In the genomic region with DNA sequence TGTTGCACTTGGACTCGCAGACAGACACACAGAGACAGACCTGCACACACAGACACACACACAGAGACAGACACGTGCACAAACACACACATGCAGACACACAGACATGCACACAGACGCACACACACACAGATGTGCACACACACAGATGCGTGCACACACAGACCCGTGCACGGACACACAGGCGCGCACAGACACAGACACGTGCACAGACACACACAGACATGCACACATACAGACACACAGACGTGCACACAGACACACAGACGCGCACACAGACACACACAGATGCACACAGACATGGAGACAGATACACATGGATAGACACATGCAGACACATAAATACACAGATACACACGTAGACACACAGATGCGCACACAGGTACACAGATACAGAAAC, we compare ENCODE assay signal across 1 cellular context.
A peak's percentile ranks its signal among the peaks of the same experiment; 100 is the strongest.
TF ChIP-seq lines count a peak whose summit lies in the region.

No MANE protein-coding gene starts in this region.

TF ChIP-seq in HepG2, 621 proteins besides CTCF, POLR2A, EP300 and RAD21:
- TF ChIP-seq ZNF530 (CRISPR knock-in tag; IDR thresholded peaks at IDR 0.05; ENCODE audit: low read depth) (no peak), NFE2L1 (CRISPR knock-in tag; IDR thresholded peaks at IDR 0.05; ENCODE audit: borderline replicate concordance) (no peak), JARID2 (CRISPR knock-in tag; IDR thresholded peaks at IDR 0.05; ENCODE audit: insufficient replicate concordance) (no peak), KLF15 (CRISPR knock-in tag; IDR thresholded peaks at IDR 0.05; ENCODE audit: borderline replicate concordance) (no peak)
- TF ChIP-seq, protein P1, sequence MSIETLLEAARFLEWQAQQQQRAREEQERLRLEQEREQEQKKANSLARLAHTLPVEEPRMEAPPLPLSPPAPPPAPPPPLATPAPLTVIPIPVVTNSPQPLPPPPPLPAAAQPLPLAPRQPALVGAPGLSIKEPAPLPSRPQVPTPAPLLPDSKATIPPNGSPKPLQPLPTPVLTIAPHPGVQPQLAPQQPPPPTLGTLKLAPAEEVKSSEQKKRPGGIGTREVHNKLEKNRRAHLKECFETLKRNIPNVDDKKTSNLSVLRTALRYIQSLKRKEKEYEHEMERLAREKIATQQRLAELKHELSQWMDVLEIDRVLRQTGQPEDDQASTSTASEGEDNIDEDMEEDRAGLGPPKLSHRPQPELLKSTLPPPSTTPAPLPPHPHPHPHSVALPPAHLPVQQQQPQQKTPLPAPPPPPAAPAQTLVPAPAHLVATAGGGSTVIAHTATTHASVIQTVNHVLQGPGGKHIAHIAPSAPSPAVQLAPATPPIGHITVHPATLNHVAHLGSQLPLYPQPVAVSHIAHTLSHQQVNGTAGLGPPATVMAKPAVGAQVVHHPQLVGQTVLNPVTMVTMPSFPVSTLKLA (IDR thresholded peaks at IDR 0.05): peak; percentile 25
- TF ChIP-seq, protein P2, sequence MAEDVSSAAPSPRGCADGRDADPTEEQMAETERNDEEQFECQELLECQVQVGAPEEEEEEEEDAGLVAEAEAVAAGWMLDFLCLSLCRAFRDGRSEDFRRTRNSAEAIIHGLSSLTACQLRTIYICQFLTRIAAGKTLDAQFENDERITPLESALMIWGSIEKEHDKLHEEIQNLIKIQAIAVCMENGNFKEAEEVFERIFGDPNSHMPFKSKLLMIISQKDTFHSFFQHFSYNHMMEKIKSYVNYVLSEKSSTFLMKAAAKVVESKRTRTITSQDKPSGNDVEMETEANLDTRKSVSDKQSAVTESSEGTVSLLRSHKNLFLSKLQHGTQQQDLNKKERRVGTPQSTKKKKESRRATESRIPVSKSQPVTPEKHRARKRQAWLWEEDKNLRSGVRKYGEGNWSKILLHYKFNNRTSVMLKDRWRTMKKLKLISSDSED (CRISPR knock-in tag; IDR thresholded peaks at IDR 0.05): 0 out of 2 replicates have a peak, but pooled peaks have one; percentile 51
- TF ChIP-seq, protein P3, sequence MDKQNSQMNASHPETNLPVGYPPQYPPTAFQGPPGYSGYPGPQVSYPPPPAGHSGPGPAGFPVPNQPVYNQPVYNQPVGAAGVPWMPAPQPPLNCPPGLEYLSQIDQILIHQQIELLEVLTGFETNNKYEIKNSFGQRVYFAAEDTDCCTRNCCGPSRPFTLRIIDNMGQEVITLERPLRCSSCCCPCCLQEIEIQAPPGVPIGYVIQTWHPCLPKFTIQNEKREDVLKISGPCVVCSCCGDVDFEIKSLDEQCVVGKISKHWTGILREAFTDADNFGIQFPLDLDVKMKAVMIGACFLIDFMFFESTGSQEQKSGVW (CRISPR knock-in tag; IDR thresholded peaks at IDR 0.05; ENCODE audit: borderline replicate concordance): no peak
